1 cellular context compared by ENCODE assay signal in the genomic region with DNA sequence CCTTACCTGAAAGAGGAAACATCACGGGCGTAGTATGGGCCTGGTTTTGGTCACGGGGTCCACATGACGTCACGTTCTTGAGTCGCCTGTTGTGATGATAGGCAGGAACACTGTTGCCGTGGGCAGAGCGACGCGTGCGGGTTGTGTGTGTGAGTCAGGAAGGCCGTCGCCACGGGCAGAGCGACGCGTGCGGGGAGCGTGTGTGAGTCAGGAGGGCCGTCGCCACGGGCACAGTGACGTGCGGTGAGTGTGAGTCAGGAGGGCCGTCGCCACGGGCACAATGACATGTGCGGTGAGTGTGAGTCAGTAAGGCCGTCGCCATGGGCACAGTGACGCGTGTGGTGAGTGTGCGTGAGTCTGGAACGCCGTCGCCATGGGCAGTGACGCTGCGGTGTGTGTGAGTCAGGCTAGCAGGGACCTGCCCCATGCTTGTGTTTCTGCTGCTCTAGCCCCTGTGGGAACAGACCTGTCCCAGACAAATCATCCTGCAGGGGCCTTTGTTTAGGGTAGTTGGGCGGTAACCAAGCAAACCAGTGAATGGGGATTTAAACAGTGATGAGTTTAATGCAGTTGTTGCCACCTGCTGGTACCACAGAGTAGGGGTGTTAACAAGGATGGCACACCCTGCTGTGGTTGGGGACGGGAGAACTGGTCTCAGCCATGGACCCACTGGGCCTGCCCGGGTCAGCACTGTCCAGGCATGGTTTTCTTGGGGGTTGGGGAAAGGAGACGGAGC.
TF ChIP-seq lines count a peak whose summit lies in the region.

No MANE protein-coding gene starts in this region.

TF ChIP-seq in K562, 482 proteins besides CTCF, POLR2A, EP300 and RAD21:
- TF ChIP-seq ZNF639 (CRISPR knock-in tag; conservative IDR thresholded peaks at IDR 0.05 in 1 of 2, IDR thresholded peaks at IDR 0.05 in 1 of 2) (no peak), RNF219 (CRISPR knock-in tag; IDR thresholded peaks at IDR 0.05) (no peak), PREB (CRISPR knock-in tag; IDR thresholded peaks at IDR 0.05) (no peak), ZNF551 (CRISPR knock-in tag; IDR thresholded peaks at IDR 0.05) (no peak), RBM22 (IDR thresholded peaks at IDR 0.05; ENCODE audit: low read depth, low read length, poor library complexity, severe bottlenecking) (peak; percentile 61), RBFOX2 (IDR thresholded peaks at IDR 0.05; ENCODE audit: low read depth, low read length) (peak; percentile 40; the same call in 1 of the 2 replicates), FOSL1 (tag; conservative IDR thresholded peaks at IDR 0.05) (peak; percentile 49; the same call in 1 of the 2 replicates), POLR2G (IDR thresholded peaks at IDR 0.05; ENCODE audit: low read depth, low read length) (peak; percentile 69)
